27 cellular contexts compared by ENCODE assay signal in the genomic region with DNA sequence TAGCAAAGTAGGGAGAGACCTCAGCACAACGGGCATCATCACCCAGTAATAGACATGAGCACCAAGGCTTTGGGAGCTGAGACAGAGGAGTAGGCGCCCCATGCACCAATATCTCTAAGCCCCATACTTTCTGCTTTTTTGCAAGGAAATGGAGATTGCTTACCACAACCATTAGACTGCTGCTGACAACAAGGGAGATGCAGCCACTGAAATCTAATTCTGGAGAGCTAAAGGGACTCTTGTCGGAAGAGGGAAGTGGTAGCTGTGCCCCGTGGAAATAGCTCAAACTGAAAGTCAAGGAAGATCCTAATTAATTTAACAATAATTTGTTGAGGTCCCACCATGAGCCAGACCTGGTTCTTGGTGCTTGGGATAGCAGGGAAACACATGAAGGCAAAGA.
DNase-seq lines count a peak whose midpoint lies in the region; ATAC-seq and TF ChIP-seq lines count a peak whose summit lies in the region.
"Had no signal": no experiment of that assay in that cellular context is flagged by ENCODE, and none has a peak within 500 bp of the region (broad histone marks: within the 10 kb centered on the region; RNA-seq: fewer than 3 reads in every experiment).

No MANE protein-coding gene starts in this region.

- peak overlapping the region; percentile 73 for H3K4me3 Mint-ChIP-seq in activated CD4-positive, alpha-beta T cell treated with anti-CD3 and anti-CD28 coated beads, Interleukin-2, amount 10 ng/mL, durations not matched to agents 24 days and 14 days
- H3K4me3 Mint-ChIP-seq in CD4-positive, alpha-beta T cell: peak overlapping the region; percentile 84
- H3K4me3 Mint-ChIP-seq in activated CD8-positive, alpha-beta T cell treated with anti-CD3 and anti-CD28 coated beads for 36 hours: peak overlapping the region; percentile 68
- no peak overlapping the region for H3K4me3 Mint-ChIP-seq in CD14-positive monocyte
- H3K4me3 Mint-ChIP-seq: GM23338; nephron progenitor cell; stimulated activated memory B cell treated with anti-CD40 and anti-IgM and Interleukin-4, amounts not matched to agents 10 μg/mL and 1 μg/mL and 100 μg/mL, for 72 hours had no signal

- intact Hi-C loops in activated CD4-positive, alpha-beta T cell treated with anti-CD3 and anti-CD28 coated beads, Interleukin-2, amount 10 ng/mL, durations not matched to agents 24 days and 14 days (cut with micrococcal nuclease): loop anchor here (2.0 kb wide), 3 partner anchors 28 to 48 kb away; no protein-coding TSS in a partner anchor
- intact Hi-C loops in CD4-positive, alpha-beta T cell (cut with DNase I, micrococcal nuclease): loop anchor here (2.0 to 10.0 kb wide), 3 partner anchors 28 to 304 kb away; no protein-coding TSS in a partner anchor
- intact Hi-C loops in activated CD8-positive, alpha-beta T cell treated with anti-CD3 and anti-CD28 coated beads for 36 hours (cut with micrococcal nuclease): loop anchor here (5.0 kb wide), 1 partner anchor 36 kb away; no protein-coding TSS in a partner anchor
- intact Hi-C loops in CD14-positive monocyte (cut with micrococcal nuclease): no loop called here

- peaks cover 68% of the 10 kb centered on the region for H3K4me1 Mint-ChIP-seq in activated CD4-positive, alpha-beta T cell treated with anti-CD3 and anti-CD28 coated beads, Interleukin-2, amount 10 ng/mL, durations not matched to agents 24 days and 14 days
- peaks cover 97% of the 10 kb centered on the region for H3K4me1 Mint-ChIP-seq in CD4-positive, alpha-beta T cell (ENCODE audit: low read depth)
- H3K4me1 Mint-ChIP-seq in activated CD8-positive, alpha-beta T cell treated with anti-CD3 and anti-CD28 coated beads for 36 hours (ENCODE audit: low read depth): peaks cover 85% of the 10 kb centered on the region
- H3K4me1 Mint-ChIP-seq in CD14-positive monocyte: no peaks in the 10 kb centered on the region
- H3K4me1 Mint-ChIP-seq: stimulated activated memory B cell treated with anti-CD40 and anti-IgM and Interleukin-4, amounts not matched to agents 10 μg/mL and 1 μg/mL and 100 μg/mL, for 72 hours had no signal

- H3K27me3 ChIP-seq in CD4-positive, alpha-beta T cell (ENCODE audit: control insufficient read depth, insufficient read depth, low read length): no peaks in the 10 kb centered on the region
- H3K27me3 ChIP-seq in effector memory CD4-positive, alpha-beta T cell (replicated peaks; ENCODE audit: control insufficient read depth, insufficient read depth, low read length, poor library complexity, severe bottlenecking): no peaks in the 10 kb centered on the region
- H3K27me3 ChIP-seq: pancreas had no signal

- H3K27ac Mint-ChIP-seq in activated CD4-positive, alpha-beta T cell treated with anti-CD3 and anti-CD28 coated beads, Interleukin-2, amount 10 ng/mL, durations not matched to agents 24 days and 14 days: peak overlapping the region; percentile 86
- peak overlapping the region; percentile 92 for H3K27ac Mint-ChIP-seq in CD4-positive, alpha-beta T cell
- peak overlapping the region; percentile 87 for H3K27ac Mint-ChIP-seq in activated CD8-positive, alpha-beta T cell treated with anti-CD3 and anti-CD28 coated beads for 36 hours
- peak overlapping the region in 1 of 7 donors; percentile 21 for H3K27ac Mint-ChIP-seq in CD14-positive monocyte
- H3K27ac Mint-ChIP-seq: GM23338; nephron progenitor cell; stimulated activated memory B cell treated with anti-CD40 and anti-IgM and Interleukin-4, amounts not matched to agents 10 μg/mL and 1 μg/mL and 100 μg/mL, for 72 hours had no signal

- H3K4me1 ChIP-seq in effector memory CD4-positive, alpha-beta T cell (ENCODE audit: control insufficient read depth, insufficient read depth, low read length, poor library complexity, severe bottlenecking): peaks cover 58% of the 10 kb centered on the region
- H3K4me1 ChIP-seq: pancreas, tibial artery had no signal

- no peaks in the 10 kb centered on the region for H3K36me3 Mint-ChIP-seq in activated CD4-positive, alpha-beta T cell treated with anti-CD3 and anti-CD28 coated beads, Interleukin-2, amount 10 ng/mL, durations not matched to agents 24 days and 14 days (ENCODE audit: low read depth)
- peaks cover 21% of the 10 kb centered on the region for H3K36me3 Mint-ChIP-seq in CD4-positive, alpha-beta T cell (ENCODE audit: low read depth)
- H3K36me3 Mint-ChIP-seq in activated CD8-positive, alpha-beta T cell treated with anti-CD3 and anti-CD28 coated beads for 36 hours (ENCODE audit: low read depth): peaks cover 8% of the 10 kb centered on the region
- no peaks in the 10 kb centered on the region for H3K36me3 Mint-ChIP-seq in CD14-positive monocyte
- H3K36me3 Mint-ChIP-seq: stimulated activated memory B cell treated with anti-CD40 and anti-IgM and Interleukin-4, amounts not matched to agents 10 μg/mL and 1 μg/mL and 100 μg/mL, for 72 hours had no signal

- POLR2A ChIA-PET in CD4-positive, alpha-beta T cell (lab: Charles Lee): interaction anchor here (0.7 to 12.0 kb wide), 24 partner anchors 10 to 1126 kb away, joined by 3 to 324 read pairs (median 5); a partner anchor contains a TSS
- POLR2A ChIA-PET in activated CD8-positive, alpha-beta T cell treated with anti-CD3 and anti-CD28 coated beads for 36 hours (lab: Charles Lee): interaction anchor here (0.6 to 3.1 kb wide), 13 partner anchors 9 to 1131 kb away, joined by 3 to 16 read pairs (median 3); a partner anchor contains a TSS

- ATAC-seq in CD4-positive, alpha-beta T cell (ENCODE audit: poor library complexity): peak; percentile 37
- peak; percentile 4 for ATAC-seq in activated CD8-positive, alpha-beta T cell treated with anti-CD3 and anti-CD28 coated beads for 36 hours
- ATAC-seq: GM23338; pancreas; stimulated activated memory B cell treated with anti-CD40 and anti-IgM and Interleukin-4, amounts not matched to agents 10 μg/mL and 1 μg/mL and 100 μg/mL, for 72 hours had no signal

- peak overlapping the region; percentile 30 for H3K4me3 ChIP-seq in effector memory CD4-positive, alpha-beta T cell (ENCODE audit: insufficient read depth, low read depth, low read length, poor library complexity, severe bottlenecking)
- H3K4me3 ChIP-seq: GM23338, pancreas, smooth muscle cell, tibial artery had no signal

- DNase-seq in activated CD4-positive, alpha-beta T cell treated with anti-CD3 and anti-CD28 coated beads, Interleukin-2, amount 10 ng/mL, durations not matched to agents 24 days and 14 days: peak; percentile 75
- DNase-seq in activated CD4-positive, alpha-beta T cell treated with anti-CD3 and anti-CD28 coated beads for 1 hour: no peak
- peak in 1 of 10 experiments; percentile 9 for DNase-seq in CD4-positive, alpha-beta T cell
- no peak for DNase-seq in activated CD8-positive, alpha-beta T cell treated with anti-CD3 and anti-CD28 coated beads for 36 hours
- DNase-seq in effector memory CD4-positive, alpha-beta T cell: no peak
- DNase-seq in CD14-positive monocyte (ENCODE audit: low spot score): no peak
- no peak for DNase-seq in NCI-H2196 (lab: John Stamatoyannopoulos, UW; ENCODE audit: unreplicated experiment)
- no peak for DNase-seq in GF-D8 (lab: John Stamatoyannopoulos, UW)
- DNase-seq: activated CD8-positive, alpha-beta memory T cell treated with anti-CD3 and anti-CD28 coated beads for 24 hours; activated effector memory CD4-positive, alpha-beta T cell treated with Interleukin-2 at 50 U/mL for 16 hours; aorta; dermis blood vessel endothelial cell; DMS53; IMR-90; islet precursor cell; midbrain; NCI-H1092; NCI-H187; NCI-H69; nephron progenitor cell; pancreas; SK-N-SH; stimulated activated CD4-positive, alpha-beta T cell treated with anti-CD3 and anti-CD28 coated beads, Interleukin-2, amount 100 ng/mL, for 48 hours; tibial artery had no signal

- no peaks in the 10 kb centered on the region for H3K9me3 Mint-ChIP-seq in activated CD4-positive, alpha-beta T cell treated with anti-CD3 and anti-CD28 coated beads, Interleukin-2, amount 10 ng/mL, durations not matched to agents 24 days and 14 days
- no peaks in the 10 kb centered on the region for H3K9me3 Mint-ChIP-seq in CD4-positive, alpha-beta T cell
- peaks cover 5% of the 10 kb centered on the region for H3K9me3 Mint-ChIP-seq in activated CD8-positive, alpha-beta T cell treated with anti-CD3 and anti-CD28 coated beads for 36 hours
- no peaks in the 10 kb centered on the region for H3K9me3 Mint-ChIP-seq in CD14-positive monocyte
- H3K9me3 Mint-ChIP-seq: GM23338, nephron progenitor cell had no signal

- H3K27me3 Mint-ChIP-seq in activated CD4-positive, alpha-beta T cell treated with anti-CD3 and anti-CD28 coated beads, Interleukin-2, amount 10 ng/mL, durations not matched to agents 24 days and 14 days: no peaks in the 10 kb centered on the region
- H3K27me3 Mint-ChIP-seq in CD4-positive, alpha-beta T cell: no peaks in the 10 kb centered on the region
- H3K27me3 Mint-ChIP-seq in activated CD8-positive, alpha-beta T cell treated with anti-CD3 and anti-CD28 coated beads for 36 hours: no peaks in the 10 kb centered on the region
- peaks cover 10 to 24% (median 15%) of the 10 kb centered on the region in 3 donors for H3K27me3 Mint-ChIP-seq in CD14-positive monocyte (ENCODE audit: low read depth in 3 of 3)
- H3K27me3 Mint-ChIP-seq: stimulated activated memory B cell treated with anti-CD40 and anti-IgM and Interleukin-4, amounts not matched to agents 10 μg/mL and 1 μg/mL and 100 μg/mL, for 72 hours had no signal

- H3K9me3 ChIP-seq in CD4-positive, alpha-beta T cell (ENCODE audit: control insufficient read depth, low read length): no peaks in the 10 kb centered on the region
- H3K9me3 ChIP-seq in effector memory CD4-positive, alpha-beta T cell (ENCODE audit: control insufficient read depth, low read length): no peaks in the 10 kb centered on the region
- H3K9me3 ChIP-seq: pancreas, SK-N-SH, tibial artery had no signal

- no peak for TF ChIP-seq CTCF in CD4-positive, alpha-beta T cell (IDR thresholded peaks at IDR 0.05)
- TF ChIP-seq CTCF in activated CD8-positive, alpha-beta T cell treated with anti-CD3 and anti-CD28 coated beads for 36 hours (IDR thresholded peaks at IDR 0.05): no peak
- TF ChIP-seq CTCF in CD14-positive monocyte (IDR thresholded peaks at IDR 0.05): no peak

- CTCF ChIA-PET in CD4-positive, alpha-beta T cell (lab: Charles Lee): interaction anchor here (0.8 to 3.6 kb wide), 4 partner anchors 41 to 1134 kb away, joined by 3 to 17 read pairs (median 5); a partner anchor contains a TSS
- CTCF ChIA-PET in activated CD8-positive, alpha-beta T cell treated with anti-CD3 and anti-CD28 coated beads for 36 hours (lab: Charles Lee): interaction anchor here (1.0 to 10.4 kb wide), 11 partner anchors 9 to 1125 kb away, joined by 3 to 103 read pairs (median 16); no protein-coding TSS in a partner anchor

- H3K27ac ChIP-seq in CD4-positive, alpha-beta T cell (ENCODE audit: low read depth, low read length): peak overlapping the region; percentile 71
- H3K27ac ChIP-seq in effector memory CD4-positive, alpha-beta T cell (ENCODE audit: insufficient read depth, low read length, poor library complexity, severe bottlenecking): peak overlapping the region; percentile 62
- H3K27ac ChIP-seq: pancreas, tibial artery had no signal

- no peaks in the 10 kb centered on the region for H3K36me3 ChIP-seq in effector memory CD4-positive, alpha-beta T cell (ENCODE audit: control insufficient read depth, insufficient read depth, low read length)
- H3K36me3 ChIP-seq: pancreas, tibial artery had no signal

Comparison
In these comparisons a context has a peak if more than half of its experiments do, and no peak if none do; other contexts are left out.
1. H3K4me3 Mint-ChIP-seq: peak in activated CD4-positive, alpha-beta T cell treated with anti-CD3 and anti-CD28 coated beads, Interleukin-2, amount 10 ng/mL, durations not matched to agents 24 days and 14 days (single experiment), CD4-positive, alpha-beta T cell (single experiment) and activated CD8-positive, alpha-beta T cell treated with anti-CD3 and anti-CD28 coated beads for 36 hours (single experiment); none in CD14-positive monocyte (0 of 2).
2. intact Hi-C loops: an anchor here in activated CD4-positive, alpha-beta T cell treated with anti-CD3 and anti-CD28 coated beads, Interleukin-2, amount 10 ng/mL, durations not matched to agents 24 days and 14 days (2.0 kb wide), CD4-positive, alpha-beta T cell (2.0 to 10.0 kb wide) and activated CD8-positive, alpha-beta T cell treated with anti-CD3 and anti-CD28 coated beads for 36 hours (5.0 kb wide); none called in CD14-positive monocyte.